ENCODE assay signal across 19 cellular contexts in genomic region chr5:151815051-151815450, GRCh38. TPM values are rescaled to one million over a fixed set of nuclear protein-coding genes. Genes with fewer than 3 reads are reported as not detected.
DNase-seq lines count a peak whose midpoint lies in the region; ATAC-seq, FAIRE-seq and TF ChIP-seq lines count a peak whose summit lies in the region.
"Had no signal": no experiment of that assay in that cellular context is flagged by ENCODE, and none has a peak within 500 bp of the region (broad histone marks: within the 10 kb centered on the region; RNA-seq: fewer than 3 reads in every experiment).

No MANE protein-coding gene starts in this region.

- H3K18ac ChIP-seq in H1 (ENCODE audit: extremely low read depth, low read length) = no peak overlapping the region

- no peak for TF ChIP-seq CTCF in PC-3 (conservative IDR thresholded peaks at IDR 0.05; ENCODE audit: low read depth, low read length)
- no peak for TF ChIP-seq CTCF in H1 (IDR thresholded peaks at IDR 0.05; ENCODE audit: control extremely low read depth in 1 of 3, insufficient read depth in 1 of 3, low read depth in 1 of 3, low read length in 3 of 3)

- H3K23me2 ChIP-seq in H1 (ENCODE audit: low read depth, low read length) = no peaks in the 10 kb centered on the region

- H3K27me3 ChIP-seq in PC-3 (ENCODE audit: low read length) (no peaks in the 10 kb centered on the region), H1 (replicated peaks in 1 of 4; ENCODE audit: control insufficient read depth in 3 of 4, extremely low read depth in 1 of 4, insufficient read depth in 3 of 4, low read length in 3 of 4) (no peaks in the 10 kb centered on the region)
- H3K27me3 ChIP-seq: Peyer's patch had no signal

- CTCF ChIA-PET in PC-3 (lab: Charles Lee) (no interaction called here), H1 (lab: Charles Lee; ENCODE audit: partially characterized antibody) (interaction anchor here (0.6 to 4.3 kb wide), 5 partner anchors 10 to 597 kb away, joined by 3 to 28 read pairs (median 3); no protein-coding TSS in a partner anchor)

- H3K79me2 ChIP-seq in PC-3 (ENCODE audit: low read length) = no peaks in the 10 kb centered on the region
- H3K79me2 ChIP-seq in H1 (ENCODE audit: control insufficient read depth in 1 of 2, insufficient read depth in 2 of 2, low read length in 2 of 2) = no peaks in the 10 kb centered on the region

- no peak overlapping the region for H2BK120ac ChIP-seq in H1 (replicated peaks; ENCODE audit: low read depth, low read length)

- no peaks in the 10 kb centered on the region for H3F3A ChIP-seq in PC-3 (ENCODE audit: low read length, unreplicated experiment)

- intact Hi-C loops in PC-3 (cut with micrococcal nuclease) = no loop called here

- peaks cover 52% of the 10 kb centered on the region for H3K36me3 ChIP-seq in PC-3 (ENCODE audit: low read depth, low read length)
- H3K36me3 ChIP-seq in H1 (ENCODE audit: control insufficient read depth in 2 of 4, insufficient read depth in 4 of 4, low read length in 3 of 4) = peaks cover 2 to 44% (median 20%) of the 10 kb centered on the region in 4 experiments; a peak in 6 of 8 replicates

- no peak overlapping the region for H3K27ac ChIP-seq in PC-3 (ENCODE audit: low read length)
- H3K27ac ChIP-seq in H1 (ENCODE audit: low read depth, low read length) = no peak overlapping the region
- H3K27ac ChIP-seq: HL-60, Peyer's patch had no signal

- H4K5ac ChIP-seq in H1 (ENCODE audit: insufficient read length, low read depth, low read length) = no peak overlapping the region

- POLR2A ChIA-PET in PC-3 (lab: Charles Lee; ENCODE audit: unreplicated experiment) = interaction anchor here (0.6 to 0.7 kb wide), 2 partner anchors 64 to 153 kb away, joined by 3 to 4 read pairs; no protein-coding TSS in a partner anchor
- POLR2A ChIA-PET in H1 (lab: Charles Lee; ENCODE audit: partially characterized antibody) = interaction anchor here (0.8 to 6.3 kb wide), 4 partner anchors 8 to 43 kb away, joined by 3 to 40 read pairs (median 4); partner anchors contain the start of gene G3BP1

- H2AFZ ChIP-seq in PC-3 (ENCODE audit: low read length) = no peak overlapping the region
- H2AFZ ChIP-seq in H1 (ENCODE audit: low read length) = no peak overlapping the region

- no peaks in the 10 kb centered on the region; the same call in 1 of the 2 replicates for H3K79me1 ChIP-seq in H1 (ENCODE audit: low read depth, low read length)

- H3K27me3 Mint-ChIP-seq in activated T-cell treated with anti-CD3 and anti-CD28 coated beads, Interleukin-2, amount 50 U/mL, for 24 hours = no peaks in the 10 kb centered on the region
- H3K27me3 Mint-ChIP-seq in activated T-cell treated with anti-CD3 and anti-CD28 coated beads, Interleukin-2, amount 50 U/mL, for 4 hours (ENCODE audit: low read depth) = no peaks in the 10 kb centered on the region
- H3K27me3 Mint-ChIP-seq in stimulated activated naive B cell treated with anti-CD40 and anti-IgM and Interleukin-4, amounts not matched to agents 10 μg/mL and 1 μg/mL and 100 μg/mL, for 72 hours = no peaks in the 10 kb centered on the region

- no peak overlapping the region for H3K56ac ChIP-seq in H1 (replicated peaks; ENCODE audit: insufficient read length, low read depth, low read length)

- FAIRE-seq in H1 (lab: Jason Lieb, UNC) = no peak
- FAIRE-seq: G401.6 had no signal

- no peak for DNase-seq in activated T-cell treated with anti-CD3 and anti-CD28 coated beads, Interleukin-2, amount 50 U/mL, for 24 hours
- DNase-seq in activated T-cell treated with anti-CD3 and anti-CD28 coated beads, Interleukin-2, amount 50 U/mL, for 4 hours = no peak
- no peak for DNase-seq in PC-3
- DNase-seq in H1 (ENCODE audit: low read depth in 1 of 2, low spot score in 2 of 2) = no peak
- DNase-seq in stimulated activated naive B cell treated with anti-CD40 and anti-IgM and Interleukin-4, amounts not matched to agents 10 μg/mL and 1 μg/mL and 100 μg/mL, for 72 hours = no peak
- DNase-seq in activated CD4-positive, alpha-beta T cell treated with anti-CD3 and anti-CD28 coated beads for 4 hours = no peak
- DNase-seq: DMS53, Karpas-422, NCI-H1092 treated with DMSO at 0.1 percent for 48 hours, NCI-H1436, NCI-H2227 treated with DMSO at 0.1 percent for 48 hours, NCI-H69, Peyer's patch, SHP77 treated with DMSO at 0.1 percent for 48 hours, SW 1271 had no signal

- no peak overlapping the region for H3K4me3 ChIP-seq in PC-3 (ENCODE audit: low read length)
- H3K4me3 ChIP-seq in H1 (ENCODE audit: extremely low read depth in 1 of 4, insufficient read depth in 2 of 4, low read depth in 3 of 4, low read length in 4 of 4) = no peak overlapping the region
- H3K4me3 ChIP-seq: Peyer's patch, SK-N-MC had no signal

- no peaks in the 10 kb centered on the region for H3K4me1 ChIP-seq in PC-3 (ENCODE audit: insufficient read depth, low read length)
- peaks cover 0 to 3% (median 0%) of the 10 kb centered on the region in 4 experiments; a peak in 1 of 7 replicates for H3K4me1 ChIP-seq in H1 (replicated peaks in 1 of 4; ENCODE audit: control insufficient read depth in 3 of 4, insufficient read depth in 4 of 4, low read length in 3 of 4)
- H3K4me1 ChIP-seq: Peyer's patch had no signal

- H2BK12ac ChIP-seq in H1 (ENCODE audit: low read depth, low read length) = no peak overlapping the region

- ATAC-seq in activated T-cell treated with anti-CD3 and anti-CD28 coated beads, Interleukin-2, amount 50 U/mL, for 4 hours = no peak
- no peak for ATAC-seq in PC-3
- ATAC-seq in stimulated activated naive B cell treated with anti-CD40 and anti-IgM and Interleukin-4, amounts not matched to agents 10 μg/mL and 1 μg/mL and 100 μg/mL, for 72 hours (replicated peaks) = no peak
- no peak for ATAC-seq in GM18502 (IDR thresholded peaks at IDR 0.05; ENCODE audit: poor library complexity, unreplicated experiment)

- TF ChIP-seq EP300 in H1 (IDR thresholded peaks at IDR 0.05; ENCODE audit: borderline replicate concordance in 1 of 2, low read depth in 2 of 2, low read length in 2 of 2) = no peak

- no peak overlapping the region for H2BK20ac ChIP-seq in H1 (ENCODE audit: low read length)

- no peak overlapping the region for H4K8ac ChIP-seq in H1 (ENCODE audit: extremely low read depth, insufficient read depth, low read length)

- H2BK15ac ChIP-seq in H1 (ENCODE audit: low read length) = no peak overlapping the region

- H2BK5ac ChIP-seq in H1 (ENCODE audit: low read depth, low read length) = no peak overlapping the region

- H3K4me2 ChIP-seq in PC-3 (ENCODE audit: low read length) (no peak overlapping the region), H1 (ENCODE audit: insufficient read depth in 1 of 2, low read depth in 2 of 2, low read length in 2 of 2) (no peak overlapping the region)

- H3K9ac ChIP-seq in PC-3 (ENCODE audit: low read length) (no peak overlapping the region), H1 (replicated peaks in 1 of 4; ENCODE audit: extremely low read depth in 1 of 4, low read depth in 3 of 4, low read length in 3 of 4) (no peak overlapping the region)

- peaks cover 92% of the 10 kb centered on the region for H3K36me3 Mint-ChIP-seq in activated T-cell treated with anti-CD3 and anti-CD28 coated beads, Interleukin-2, amount 50 U/mL, for 24 hours (ENCODE audit: low read depth)
- H3K36me3 Mint-ChIP-seq in activated T-cell treated with anti-CD3 and anti-CD28 coated beads, Interleukin-2, amount 50 U/mL, for 4 hours (ENCODE audit: insufficient read depth) = peaks cover 36% of the 10 kb centered on the region
- peaks cover 25 to 70% of the 10 kb centered on the region in 2 donors for H3K36me3 Mint-ChIP-seq in stimulated activated naive B cell treated with anti-CD40 and anti-IgM and Interleukin-4, amounts not matched to agents 10 μg/mL and 1 μg/mL and 100 μg/mL, for 72 hours

- H3K9me3 ChIP-seq in PC-3 (ENCODE audit: low read length) = no peaks in the 10 kb centered on the region
- H3K9me3 ChIP-seq in H1 (ENCODE audit: insufficient read depth in 2 of 2, low read depth in 1 of 2, low read length in 1 of 2) = no peaks in the 10 kb centered on the region
- H3K9me3 ChIP-seq: Peyer's patch had no signal

- H3K23ac ChIP-seq in H1 (ENCODE audit: insufficient read length) = no peak overlapping the region

- WGBS in H1 (ENCODE audit: extremely low coverage in 1 of 2, insufficient coverage in 1 of 2, insufficient read length in 1 of 2, insufficient replicate concordance in 2 of 2, low coverage in 1 of 2, low lambda C conversion rate in 2 of 2, missing lambda C conversion rate in 1 of 2), 2 experiments = 90% methylated on average over 1 of the region's 1 CpG; no CpG with 5 or more reads in 1 of the 2 experiments

- H3K14ac ChIP-seq in H1 (ENCODE audit: insufficient read length) = no peak overlapping the region

- no peak overlapping the region for H2AK5ac ChIP-seq in H1 (ENCODE audit: low read depth, low read length)

- BruUV-seq in PC-3 (replicated peaks; lab: Mats Ljungman, UMichigan) = TSS peak; percentile 4

- no peak overlapping the region for H4K91ac ChIP-seq in H1 (replicated peaks; ENCODE audit: insufficient read length, low read length)

- no peak for TF ChIP-seq RAD21 in H1 (IDR thresholded peaks at IDR 0.05 in 1 of 2, conservative IDR thresholded peaks at IDR 0.05 in 1 of 2; ENCODE audit: low read depth in 2 of 2, low read length in 2 of 2)

- peaks cover 22% of the 10 kb centered on the region for H3K4me1 Mint-ChIP-seq in activated T-cell treated with anti-CD3 and anti-CD28 coated beads, Interleukin-2, amount 50 U/mL, for 24 hours (ENCODE audit: low read depth)
- peaks cover 14% of the 10 kb centered on the region for H3K4me1 Mint-ChIP-seq in activated T-cell treated with anti-CD3 and anti-CD28 coated beads, Interleukin-2, amount 50 U/mL, for 4 hours (ENCODE audit: low read depth)
- H3K4me1 Mint-ChIP-seq in stimulated activated naive B cell treated with anti-CD40 and anti-IgM and Interleukin-4, amounts not matched to agents 10 μg/mL and 1 μg/mL and 100 μg/mL, for 72 hours = peaks cover 5 to 6% of the 10 kb centered on the region in 2 donors

- peaks cover 8% of the 10 kb centered on the region for H3K9me3 Mint-ChIP-seq in activated T-cell treated with anti-CD3 and anti-CD28 coated beads, Interleukin-2, amount 50 U/mL, for 24 hours
- peaks cover 3% of the 10 kb centered on the region for H3K9me3 Mint-ChIP-seq in activated T-cell treated with anti-CD3 and anti-CD28 coated beads, Interleukin-2, amount 50 U/mL, for 4 hours
- peaks cover 4% of the 10 kb centered on the region in 2 donors for H3K9me3 Mint-ChIP-seq in stimulated activated naive B cell treated with anti-CD40 and anti-IgM and Interleukin-4, amounts not matched to agents 10 μg/mL and 1 μg/mL and 100 μg/mL, for 72 hours

- H3K4me3 Mint-ChIP-seq in activated T-cell treated with anti-CD3 and anti-CD28 coated beads, Interleukin-2, amount 50 U/mL, for 24 hours = no peak overlapping the region
- H3K4me3 Mint-ChIP-seq in activated T-cell treated with anti-CD3 and anti-CD28 coated beads, Interleukin-2, amount 50 U/mL, for 4 hours = no peak overlapping the region
- no peak overlapping the region for H3K4me3 Mint-ChIP-seq in stimulated activated naive B cell treated with anti-CD40 and anti-IgM and Interleukin-4, amounts not matched to agents 10 μg/mL and 1 μg/mL and 100 μg/mL, for 72 hours

- TF ChIP-seq POLR2A in H1 (IDR thresholded peaks at IDR 0.05; ENCODE audit: control extremely low read depth in 1 of 2, low read depth in 2 of 2, low read length in 2 of 2) = no peak

- peaks cover 8% of the 10 kb centered on the region; the same call in 1 of the 2 replicates for H4K20me1 ChIP-seq in PC-3 (ENCODE audit: low read length)
- H4K20me1 ChIP-seq in H1 (replicated peaks in 1 of 2; ENCODE audit: control insufficient read depth in 1 of 2, insufficient read depth in 2 of 2, low read length in 2 of 2) = peaks cover 0 to 5% of the 10 kb centered on the region in 2 experiments

- H3K27ac Mint-ChIP-seq in activated T-cell treated with anti-CD3 and anti-CD28 coated beads, Interleukin-2, amount 50 U/mL, for 24 hours = peak overlapping the region; percentile 37
- H3K27ac Mint-ChIP-seq in stimulated activated naive B cell treated with anti-CD40 and anti-IgM and Interleukin-4, amounts not matched to agents 10 μg/mL and 1 μg/mL and 100 μg/mL, for 72 hours = peak overlapping the region; percentile 31

- no peaks in the 10 kb centered on the region for H3K9me2 ChIP-seq in PC-3 (replicated peaks; ENCODE audit: low read length)

- H3K4ac ChIP-seq in H1 (replicated peaks; ENCODE audit: insufficient read length, low read depth, low read length) = no peak overlapping the region

RNA-seq across cellular contexts. Expression of gene G3BP1, which starts 43.3 kb away (rescaled TPM):
- total RNA-seq in activated T-cell treated with anti-CD3 and anti-CD28 coated beads, Interleukin-2, amount 50 U/mL, for 4 hours = 100 to 1,000 TPM; 532 to 555 (median 540) TPM
- 133 and 157 TPM in 2 replicates for total RNA-seq in PC-3 (2014; rRNA removed)
- total RNA-seq in H1 (2021; fragmentation: NEBNext Ultra II Directional; extraction: Animal tissue kit (Norgen Biotek cat#: 25700)) = 516 and 529 TPM in 2 replicates
- polyA plus RNA-seq in H1 (2011; rRNA removed) = 57.0 and 71.2 TPM in 2 replicates
- 72.4 TPM for polyA plus RNA-seq in H1 (2011; cell fraction: cytosol; rRNA removed)
- 75.6 TPM for polyA plus RNA-seq in H1 (2011; cell fraction: nucleus; rRNA removed)
- 193 to 256 TPM (median 226 TPM) in 4 replicates for polyA plus RNA-seq in H1 (2012, experiment 1 of 2)
- 21.2 TPM for polyA plus RNA-seq in H1 (2012, experiment 2 of 2)
- polyA plus RNA-seq in H1 (2013, experiment 1 of 2) = 127 TPM
- polyA plus RNA-seq in H1 (2013, experiment 2 of 2) = 121 TPM
- polyA minus RNA-seq in H1 (2011; rRNA and poly(A)+ RNA removed) = 307 and 404 TPM in 2 replicates
- 282 TPM for polyA minus RNA-seq in H1 (2011; cell fraction: cytosol; rRNA and poly(A)+ RNA removed)
- 293 TPM for polyA minus RNA-seq in H1 (2011; cell fraction: nucleus; rRNA and poly(A)+ RNA removed)

RNA-seq across cellular contexts. Expression of gene ATOX1, which starts 56.6 kb away (rescaled TPM):
- 10 to 100 TPM; 89.0 to 94.3 (median 91.7) TPM for total RNA-seq in activated T-cell treated with anti-CD3 and anti-CD28 coated beads, Interleukin-2, amount 50 U/mL, for 4 hours
- 81.4 and 122 TPM in 2 replicates for total RNA-seq in PC-3 (2014; rRNA removed)
- total RNA-seq in H1 (2021; fragmentation: NEBNext Ultra II Directional; extraction: Animal tissue kit (Norgen Biotek cat#: 25700)) = 77.9 and 79.9 TPM in 2 replicates
- polyA plus RNA-seq in H1 (2011; rRNA removed) = 232 and 249 TPM in 2 replicates
- polyA plus RNA-seq in H1 (2011; cell fraction: cytosol; rRNA removed) = 197 TPM
- polyA plus RNA-seq in H1 (2011; cell fraction: nucleus; rRNA removed) = 95.2 TPM
- 110 to 175 TPM (median 169 TPM) in 4 replicates for polyA plus RNA-seq in H1 (2012, experiment 1 of 2)
- 332 TPM for polyA plus RNA-seq in H1 (2012, experiment 2 of 2)
- polyA plus RNA-seq in H1 (2013, experiment 1 of 2) = 137 TPM
- polyA plus RNA-seq in H1 (2013, experiment 2 of 2) = 153 TPM
- polyA minus RNA-seq in H1 (2011; rRNA and poly(A)+ RNA removed) = 68.1 and 82.4 TPM in 2 replicates
- polyA minus RNA-seq in H1 (2011; cell fraction: cytosol; rRNA and poly(A)+ RNA removed) = 33.2 TPM
- polyA minus RNA-seq in H1 (2011; cell fraction: nucleus; rRNA and poly(A)+ RNA removed) = 40.2 TPM
